ENCODE assay signal across 25 cellular contexts in genomic region chr21:45809421-45809820, GRCh38.
"Had no signal": no experiment of that assay in that cellular context is flagged by ENCODE, and none has a peak within 500 bp of the region (broad histone marks: within the 10 kb centered on the region; RNA-seq: fewer than 3 reads in every experiment).

No MANE protein-coding gene starts in this region.

- H3K9me3 ChIP-seq: ascending aorta, pancreas, right atrium auricular region, tibial nerve had no signal

- H3K27ac Mint-ChIP-seq: activated B cell treated with CpG ODN at 0.5 μM for 24 hours; activated CD8-positive, alpha-beta T cell treated with anti-CD3 and anti-CD28 coated beads for 36 hours; activated naive CD8-positive, alpha-beta T cell; brain; effector memory CD8-positive, alpha-beta T cell; mesothelial cell of epicardium; naive B cell; nephron progenitor cell; T-helper 2 cell treated with Interferon-gamma antibody and Interleukin-4, amounts not matched to agents 5 μg/mL and 100 μg/mL, for 36 hours had no signal

- H3K4me1 ChIP-seq: ascending aorta, heart right ventricle, left ventricle myocardium inferior, pancreas, right atrium auricular region, tibial nerve had no signal

- H3K27ac ChIP-seq: ascending aorta, cardiac muscle cell, heart right ventricle, left ventricle myocardium inferior, pancreas, right atrium auricular region, tibial nerve had no signal

- H3K27me3 Mint-ChIP-seq: activated CD8-positive, alpha-beta T cell treated with anti-CD3 and anti-CD28 coated beads for 36 hours; activated naive CD8-positive, alpha-beta T cell; brain had no signal

- H3K4me1 Mint-ChIP-seq: activated B cell treated with CpG ODN at 0.5 μM for 24 hours, mesothelial cell of epicardium, naive B cell had no signal

- H3K27me3 ChIP-seq: ascending aorta, cardiac muscle cell, pancreas, right atrium auricular region, tibial nerve had no signal

- H3K9me3 Mint-ChIP-seq: activated B cell treated with CpG ODN at 0.5 μM for 24 hours; activated CD8-positive, alpha-beta T cell treated with anti-CD3 and anti-CD28 coated beads for 36 hours; activated T-cell treated with anti-CD3 and anti-CD28 coated beads, Interleukin-2, amount 50 U/mL, for 4 hours; effector memory CD8-positive, alpha-beta T cell had no signal

- H3K4me3 ChIP-seq: ascending aorta, cardiac muscle cell, heart right ventricle, left ventricle myocardium inferior, pancreas, right atrium auricular region, tibial nerve had no signal

- H3K36me3 Mint-ChIP-seq: activated naive CD8-positive, alpha-beta T cell; mesothelial cell of epicardium had no signal

- H3K36me3 ChIP-seq: ascending aorta, cardiac muscle cell, heart right ventricle, left ventricle myocardium inferior, pancreas, right atrium auricular region had no signal

- H3K4me3 Mint-ChIP-seq: activated B cell treated with CpG ODN at 0.5 μM for 24 hours; activated CD8-positive, alpha-beta T cell treated with anti-CD3 and anti-CD28 coated beads for 36 hours; activated naive CD8-positive, alpha-beta T cell; activated T-cell treated with anti-CD3 and anti-CD28 coated beads, Interleukin-2, amount 50 U/mL, for 4 hours; brain; effector memory CD8-positive, alpha-beta T cell; mesothelial cell of epicardium; naive B cell; nephron progenitor cell; T-helper 2 cell treated with Interferon-gamma antibody and Interleukin-4, amounts not matched to agents 5 μg/mL and 100 μg/mL, for 36 hours had no signal

- DNase-seq: activated B cell treated with CpG ODN at 0.5 μM for 24 hours; activated CD4-positive, alpha-beta T cell treated with anti-CD3 and anti-CD28 coated beads, Interleukin-2, amount 50 U/mL, for 1 hour; activated CD8-positive, alpha-beta T cell treated with anti-CD3 and anti-CD28 coated beads for 36 hours; activated naive CD4-positive, alpha-beta T cell; activated T-cell treated with anti-CD3 and anti-CD28 coated beads, Interleukin-2, amount 50 U/mL, for 4 hours; cerebellar nuclear complex; cortex of kidney; effector memory CD8-positive, alpha-beta T cell; foreskin fibroblast; heart right ventricle; left ventricle myocardium inferior; naive B cell; nephron progenitor cell; stimulated activated CD4-positive, alpha-beta T cell treated with anti-CD3 and anti-CD28 coated beads, Interleukin-2, amount 100 ng/mL, for 48 hours; stimulated activated naive CD4-positive, alpha-beta T cell treated with Interleukin-2 at 50 U/mL for 16 hours; T-helper 1 cell had no signal
